In genomic region chr7:47610506-47611044, GRCh38 we compare ENCODE assay signal across 1 cellular context.
TF ChIP-seq lines count a peak whose summit lies in the region.

No MANE protein-coding gene starts in this region.

TF ChIP-seq in IMR-90, 13 proteins besides CTCF, POLR2A, EP300 and RAD21 (continued from another document):
- TF ChIP-seq BHLHE40 (IDR thresholded peaks at IDR 0.05; ENCODE audit: low read depth, low read length) = peak; percentile 43; the same call in 1 of the 2 replicates
